ENCODE assay signal across 15 cellular contexts in the genomic region with DNA sequence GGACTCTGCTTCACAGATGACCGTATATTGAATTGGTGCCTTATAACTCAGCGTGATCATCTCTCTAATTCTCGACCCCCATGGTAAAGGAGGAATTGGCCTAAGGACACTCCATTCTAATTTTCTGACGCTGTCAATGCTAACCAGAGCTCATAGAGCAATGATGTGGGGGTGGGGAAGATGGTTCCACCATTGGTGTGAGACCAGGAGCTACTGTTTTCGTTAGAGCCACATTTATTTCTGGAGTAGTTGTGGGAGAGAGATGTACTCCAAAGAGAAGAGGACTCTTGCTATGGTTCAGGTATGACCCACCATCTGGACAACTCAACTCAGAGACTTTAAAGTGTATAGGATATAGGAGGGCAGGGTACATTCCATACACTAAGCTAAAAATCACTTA. TPM values are rescaled to one million over a fixed set of nuclear protein-coding genes. Genes with fewer than 3 reads are reported as not detected.
DNase-seq lines count a peak whose midpoint lies in the region; TF ChIP-seq lines count a peak whose summit lies in the region.
"Had no signal": no experiment of that assay in that cellular context is flagged by ENCODE, and none has a peak within 500 bp of the region (broad histone marks: within the 10 kb centered on the region; RNA-seq: fewer than 3 reads in every experiment).

No MANE protein-coding gene starts in this region.

- H3K4me1 ChIP-seq in Caco-2 (no peaks in the 10 kb centered on the region), prostate gland (replicated peaks) (peaks cover 3% of the 10 kb centered on the region)
- H3K4me1 ChIP-seq: BLaER1 had no signal

- peaks cover 45% of the 10 kb centered on the region for H3K36me3 Mint-ChIP-seq in Caco-2 (ENCODE audit: insufficient read depth, unreplicated experiment)
- peaks cover 13% of the 10 kb centered on the region for H3K36me3 Mint-ChIP-seq in chondrocyte (ENCODE audit: low read depth)
- H3K36me3 Mint-ChIP-seq: natural killer cell had no signal

- CTCF ChIA-PET in Caco-2 (lab: Charles Lee), result interaction anchor here (1.2 kb wide), 1 partner anchor 18 kb away, joined by 3 read pairs; no protein-coding TSS in a partner anchor

- H3K36me3 ChIP-seq in Caco-2 (ENCODE audit: control insufficient read depth, insufficient read depth, low read length) (peaks cover 1% of the 10 kb centered on the region; the same call in 1 of the 2 replicates), prostate gland (no peaks in the 10 kb centered on the region)
- H3K36me3 ChIP-seq: BLaER1 had no signal

- intact Hi-C loops in Caco-2 (cut with micrococcal nuclease; ENCODE audit: unreplicated experiment) (no loop called here), dorsolateral prefrontal cortex (cut with DNase I) (no loop called here), prostate gland (cut with DNase I) (no loop called here)

- DNase-seq in Caco-2 (no peak), NCI-H526 (lab: John Stamatoyannopoulos, UW) (peak; percentile 43 to 69), dorsolateral prefrontal cortex (peak in 1 of 10 donors; percentile 49), prostate gland (ENCODE audit: low spot score) (no peak), activated gamma-delta T cell treated with Interleukin-2 at 50 U/mL for 16 hours (no peak), DMS153 (lab: John Stamatoyannopoulos, UW) (no peak), chondrocyte (ENCODE audit: low spot score) (no peak)
- DNase-seq in stimulated activated naive CD4-positive, alpha-beta T cell treated with Interleukin-2 at 50 U/mL for 16 hours (lab: John Stamatoyannopoulos, UW), result no peak
- DNase-seq: activated CD4-positive, alpha-beta T cell treated with anti-CD3 and anti-CD28 coated beads for 48 hours; erythroblast; GF-D8; natural killer cell; NCI-H510A treated with DMSO at 0.1 percent for 48 hours; stimulated activated CD8-positive, alpha-beta memory T cell treated with anti-CD3 and anti-CD28 coated beads, Interleukin-4, amount 100 ng/mL, for 48 hours had no signal

- WGBS in prostate gland, result 94% methylated on average over 5 of the region's 5 CpGs

- no peak overlapping the region for H3K4me3 Mint-ChIP-seq in Caco-2 (ENCODE audit: unreplicated experiment)
- H3K4me3 Mint-ChIP-seq in chondrocyte (ENCODE audit: unreplicated experiment), result no peak overlapping the region
- H3K4me3 Mint-ChIP-seq: natural killer cell had no signal

- peak overlapping the region; percentile 64 for H3K27ac Mint-ChIP-seq in Caco-2 (ENCODE audit: unreplicated experiment)
- H3K27ac Mint-ChIP-seq in chondrocyte (ENCODE audit: unreplicated experiment), result no peak overlapping the region
- H3K27ac Mint-ChIP-seq: natural killer cell had no signal

- no peak for TF ChIP-seq CTCF in Caco-2 (IDR thresholded peaks at IDR 0.05; ENCODE audit: insufficient read depth in 1 of 2, low read depth in 1 of 2, low read length in 1 of 2, severe bottlenecking in 1 of 2, unreplicated experiment in 1 of 2)
- no peak for TF ChIP-seq CTCF in dorsolateral prefrontal cortex (IDR thresholded peaks at IDR 0.05 in 54 of 56, conservative IDR thresholded peaks at IDR 0.05 in 2 of 56; ENCODE audit: low read depth in 1 of 56, partially characterized antibody in 56 of 56)
- TF ChIP-seq CTCF in prostate gland (IDR thresholded peaks at IDR 0.05), result no peak
- TF ChIP-seq CTCF in chondrocyte (IDR thresholded peaks at IDR 0.05), result no peak

- H3K4me3 ChIP-seq in Caco-2 (ENCODE audit: low read depth, low read length) (no peak overlapping the region), dorsolateral prefrontal cortex (peak overlapping the region in 58 of 59 donors; percentile 42 to 73 (median 59)), prostate gland (no peak overlapping the region)
- H3K4me3 ChIP-seq: BLaER1 had no signal

- no TSS peak for BruUV-seq in Caco-2 (replicated peaks; lab: Mats Ljungman, UMichigan)

- H3K9me3 ChIP-seq in Caco-2, result no peaks in the 10 kb centered on the region
- no peaks in the 10 kb centered on the region for H3K9me3 ChIP-seq in prostate gland
- H3K9me3 ChIP-seq: BLaER1 had no signal

- no peaks in the 10 kb centered on the region for H3K27me3 Mint-ChIP-seq in Caco-2 (ENCODE audit: insufficient read depth, unreplicated experiment)
- no peaks in the 10 kb centered on the region for H3K27me3 Mint-ChIP-seq in chondrocyte (ENCODE audit: low read depth)

- no peak for TF ChIP-seq POLR2A in prostate gland (IDR thresholded peaks at IDR 0.05)

- H3K27me3 ChIP-seq in Caco-2 (replicated peaks; ENCODE audit: control insufficient read depth, insufficient read depth, low read length) (no peaks in the 10 kb centered on the region), dorsolateral prefrontal cortex (no peaks in the 10 kb centered on the region), prostate gland (replicated peaks; ENCODE audit: insufficient read depth) (no peaks in the 10 kb centered on the region)
- H3K27me3 ChIP-seq: BLaER1 had no signal

- peaks cover 8% of the 10 kb centered on the region for H3K4me1 Mint-ChIP-seq in Caco-2 (ENCODE audit: low read depth, unreplicated experiment)
- peaks cover 43% of the 10 kb centered on the region for H3K4me1 Mint-ChIP-seq in chondrocyte (ENCODE audit: low read depth)

- H3K9me3 Mint-ChIP-seq in Caco-2 (ENCODE audit: unreplicated experiment) (no peaks in the 10 kb centered on the region), chondrocyte (ENCODE audit: low read depth) (no peaks in the 10 kb centered on the region)
- H3K9me3 Mint-ChIP-seq: natural killer cell had no signal

- H3K27ac ChIP-seq in dorsolateral prefrontal cortex (peak overlapping the region; percentile 10 to 96 (median 88)), prostate gland (peak overlapping the region; percentile 71)
- H3K27ac ChIP-seq: BLaER1 had no signal

- POLR2A ChIA-PET in Caco-2 (lab: Charles Lee), result no interaction called here

RNA-seq across cellular contexts. Expression of gene ZBTB38, which starts 16.3 kb away (rescaled TPM):
- 72.7 and 74.1 TPM in 2 replicates for total RNA-seq in Caco-2 (2022)
- total RNA-seq in dorsolateral prefrontal cortex, result 100 to 1,000 TPM; 101 to 187 (median 131) TPM
- 100 to 1,000 TPM; 151 to 169 TPM for total RNA-seq in prostate gland
- total RNA-seq in chondrocyte, result 50.4 to 71.1 TPM (median 64.6 TPM) in 3 replicates

Comparison
In these comparisons a context has a peak if more than half of its experiments do, and no peak if none do; other contexts are left out.
1. DNase-seq: peak in NCI-H526 (2 of 2); none in Caco-2 (0 of 2), prostate gland (single experiment), stimulated activated naive CD4-positive, alpha-beta T cell treated with Interleukin-2 at 50 U/mL for 16 hours (single experiment), activated gamma-delta T cell treated with Interleukin-2 at 50 U/mL for 16 hours (single experiment), DMS153 (single experiment) and chondrocyte (single experiment).
2. H3K4me3 ChIP-seq: peak in dorsolateral prefrontal cortex (58 of 59); none in Caco-2 (single experiment) and prostate gland (0 of 2).